9 cellular contexts compared by ENCODE assay signal in genomic region chr18:48330016-48330991, GRCh38.
DNase-seq lines count a peak whose midpoint lies in the region; ATAC-seq and TF ChIP-seq lines count a peak whose summit lies in the region.
"Had no signal": no experiment of that assay in that cellular context is flagged by ENCODE, and none has a peak within 500 bp of the region (broad histone marks: within the 10 kb centered on the region; RNA-seq: fewer than 3 reads in every experiment).

No MANE protein-coding gene starts in this region.

- no peaks in the 10 kb centered on the region for H3K4me1 ChIP-seq in A673 (ENCODE audit: insufficient read depth, low read length, poor library complexity, severe bottlenecking)
- peaks cover 35% of the 10 kb centered on the region for H3K4me1 ChIP-seq in adipocyte (ENCODE audit: control insufficient read depth, insufficient read depth, low read length)

- H3K27me3 ChIP-seq in A673 (replicated peaks; ENCODE audit: insufficient read depth, low read depth, low read length, poor library complexity) (peaks cover 3% of the 10 kb centered on the region), adipocyte (replicated peaks; ENCODE audit: control insufficient read depth, insufficient read depth, low read length) (no peaks in the 10 kb centered on the region), kidney epithelial cell (ENCODE audit: control insufficient read depth, insufficient read depth, low read length) (no peaks in the 10 kb centered on the region)

- ATAC-seq in GM18861 (IDR thresholded peaks at IDR 0.05; ENCODE audit: unreplicated experiment) = no peak

- POLR2A ChIA-PET in A673 (lab: Charles Lee; ENCODE audit: low non-redundant PET) = interaction anchor here (0.6 kb wide), 1 partner anchor 25 kb away, joined by 3 read pairs; no protein-coding TSS in a partner anchor

- H3K4me3 ChIP-seq in A673 (ENCODE audit: low read depth, low read length, poor library complexity, severe bottlenecking) (no peak overlapping the region), adipocyte (ENCODE audit: low read length) (no peak overlapping the region), kidney epithelial cell (ENCODE audit: low read depth, low read length) (no peak overlapping the region)

- DNase-seq in A673 (ENCODE audit: low spot score) (peak; percentile 12), HS-5 (ENCODE audit: low read depth) (peak; percentile 67), adipocyte (ENCODE audit: low read depth) (peak; percentile 52), kidney epithelial cell (ENCODE audit: low read depth) (peak; percentile 92), inferior parietal cortex (ENCODE audit: extremely low spot score) (no peak), NCI-H2081 (lab: John Stamatoyannopoulos, UW) (no peak), GM20000 (ENCODE audit: low spot score) (no peak)

- H3K9me3 ChIP-seq in A673 (ENCODE audit: low read depth, low read length, poor library complexity, severe bottlenecking) = no peaks in the 10 kb centered on the region
- no peaks in the 10 kb centered on the region for H3K9me3 ChIP-seq in adipocyte (ENCODE audit: control insufficient read depth, low read length)

- H3K36me3 ChIP-seq in A673 (ENCODE audit: insufficient read depth, low read length, poor library complexity, severe bottlenecking) = no peaks in the 10 kb centered on the region
- no peaks in the 10 kb centered on the region for H3K36me3 ChIP-seq in adipocyte (ENCODE audit: control insufficient read depth, insufficient read depth, low read length, severe bottlenecking)
- H3K36me3 ChIP-seq in kidney epithelial cell (ENCODE audit: control insufficient read depth, insufficient read depth, low read length) = no peaks in the 10 kb centered on the region

- no peak overlapping the region for H3K27ac ChIP-seq in A673 (ENCODE audit: low read depth, low read length, poor library complexity, severe bottlenecking)
- H3K27ac ChIP-seq: C4-2B had no signal

- intact Hi-C loops in A673 (cut with micrococcal nuclease; ENCODE audit: unreplicated experiment) = no loop called here

- H3K9ac ChIP-seq in adipocyte (ENCODE audit: low read length) = no peak overlapping the region

- TF ChIP-seq CTCF in A673 (conservative IDR thresholded peaks at IDR 0.05; ENCODE audit: low read depth, low read length) (no peak), kidney epithelial cell (IDR thresholded peaks at IDR 0.05; ENCODE audit: insufficient read depth, low read length, poor library complexity, severe bottlenecking) (no peak), GM20000 (IDR thresholded peaks at IDR 0.05; ENCODE audit: extremely low read depth, missing control alignments) (no peak)

- CTCF ChIA-PET in A673 (lab: Charles Lee) = no interaction called here

- no TSS peak for BruUV-seq in A673 (replicated peaks; lab: Mats Ljungman, UMichigan)

Comparison
In these comparisons a context has a peak if more than half of its experiments do, and no peak if none do; other contexts are left out.
1. DNase-seq: peak in A673 (single experiment), HS-5 (single experiment), adipocyte (single experiment) and kidney epithelial cell (single experiment); none in inferior parietal cortex (single experiment), NCI-H2081 (0 of 2) and GM20000 (single experiment).